In the genomic region with DNA sequence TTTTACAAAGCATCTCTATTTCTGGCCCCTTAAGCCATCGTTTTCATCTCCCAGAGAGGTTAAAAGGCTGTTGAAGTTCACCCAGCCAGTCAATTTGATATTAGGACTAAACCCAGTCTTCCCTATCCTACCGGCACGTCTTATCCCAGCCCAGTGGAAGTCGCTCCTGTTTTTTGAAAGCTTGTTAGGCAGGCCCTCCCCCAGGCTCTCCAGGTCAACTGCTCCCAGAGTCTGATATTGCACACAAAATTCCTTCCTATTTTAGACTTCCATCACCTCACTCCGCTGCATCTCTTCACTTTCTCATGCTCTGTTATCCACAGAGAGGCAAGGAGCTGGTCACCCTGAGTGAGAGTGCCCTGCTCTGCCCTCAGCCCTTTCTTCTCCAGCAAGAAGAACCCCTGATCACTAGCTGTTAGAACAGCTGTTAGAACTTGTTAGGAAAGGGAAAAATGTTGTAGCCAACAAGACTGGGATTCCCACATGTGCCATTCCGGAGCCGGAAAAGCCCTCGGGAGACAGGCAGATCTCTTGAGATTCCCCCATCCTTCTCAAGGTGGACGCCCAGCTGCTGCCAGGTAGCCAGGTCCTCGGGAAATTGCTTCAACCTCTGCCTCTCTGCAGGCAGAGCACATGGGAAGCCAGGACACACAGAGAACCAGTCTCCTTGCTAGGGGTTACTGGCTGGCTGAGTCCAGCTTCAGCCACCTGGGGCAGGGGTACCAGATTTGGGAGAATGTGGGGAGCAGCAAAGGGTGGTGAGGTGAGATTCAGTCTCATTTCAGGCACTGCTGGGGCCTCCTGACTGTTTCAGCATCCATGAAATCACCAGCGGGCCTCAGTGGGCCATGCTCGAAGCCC, we compare ENCODE assay signal across 1 cellular context.
TF ChIP-seq lines count a peak whose summit lies in the region.

No MANE protein-coding gene starts in this region.

TF ChIP-seq in IMR-90, 13 proteins besides CTCF, POLR2A, EP300 and RAD21:
- TF ChIP-seq, protein P1, sequence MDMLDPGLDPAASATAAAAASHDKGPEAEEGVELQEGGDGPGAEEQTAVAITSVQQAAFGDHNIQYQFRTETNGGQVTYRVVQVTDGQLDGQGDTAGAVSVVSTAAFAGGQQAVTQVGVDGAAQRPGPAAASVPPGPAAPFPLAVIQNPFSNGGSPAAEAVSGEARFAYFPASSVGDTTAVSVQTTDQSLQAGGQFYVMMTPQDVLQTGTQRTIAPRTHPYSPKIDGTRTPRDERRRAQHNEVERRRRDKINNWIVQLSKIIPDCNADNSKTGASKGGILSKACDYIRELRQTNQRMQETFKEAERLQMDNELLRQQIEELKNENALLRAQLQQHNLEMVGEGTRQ (IDR thresholded peaks at IDR 0.05; ENCODE audit: low read depth, low read length), result no peak
- no peak for TF ChIP-seq FOS (IDR thresholded peaks at IDR 0.05; ENCODE audit: low read depth, low read length)
- no peak for TF ChIP-seq BHLHE40 (IDR thresholded peaks at IDR 0.05; ENCODE audit: low read depth, low read length)
- TF ChIP-seq CHD1 (IDR thresholded peaks at IDR 0.05; ENCODE audit: low read depth, low read length), result no peak
- no peak for TF ChIP-seq RCOR1 (IDR thresholded peaks at IDR 0.05; ENCODE audit: insufficient replicate concordance, low read length)
- no peak for TF ChIP-seq MAZ (IDR thresholded peaks at IDR 0.05; ENCODE audit: borderline replicate concordance, low read depth, low read length)
- TF ChIP-seq MAFK (IDR thresholded peaks at IDR 0.05; ENCODE audit: low read depth, low read length), result no peak
- no peak for TF ChIP-seq RFX5 (IDR thresholded peaks at IDR 0.05; ENCODE audit: low read depth, low read length)
